Comparison of ENCODE assay signal across 9 cellular contexts in the genomic region with DNA sequence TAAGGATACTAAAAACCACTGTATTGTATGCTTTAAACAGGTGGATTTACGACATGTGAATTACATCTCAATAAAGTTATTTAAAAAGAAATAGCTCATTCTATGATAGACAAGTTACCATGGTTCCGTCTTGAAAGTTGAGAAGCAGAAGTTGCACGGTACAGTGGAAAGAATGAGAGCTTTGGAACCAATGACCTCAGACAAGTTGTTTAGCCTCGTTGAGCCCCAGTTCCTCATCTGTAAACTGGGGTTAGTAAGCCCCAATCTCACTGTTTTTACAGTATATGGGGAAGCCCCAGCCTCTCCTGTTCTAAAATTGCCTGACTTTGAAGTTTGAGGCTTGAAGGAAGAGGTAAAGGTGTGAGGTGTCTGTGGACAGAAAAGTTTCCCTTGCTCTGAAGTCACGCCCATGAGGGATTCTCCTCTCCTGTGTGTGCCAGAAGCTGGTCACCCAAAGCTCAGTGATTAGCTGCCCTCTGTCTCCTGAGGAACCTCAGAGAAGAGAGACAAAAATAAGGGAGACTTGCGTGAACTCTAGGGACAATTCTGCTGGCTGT. TPM values are rescaled to one million over a fixed set of nuclear protein-coding genes. Genes with fewer than 3 reads are reported as not detected.
A peak's percentile ranks its signal among the peaks of the same experiment; 100 is the strongest.
DNase-seq lines count a peak whose midpoint lies in the region; ATAC-seq and TF ChIP-seq lines count a peak whose summit lies in the region.
"Had no signal": no experiment of that assay in that cellular context is flagged by ENCODE, and none has a peak within 500 bp of the region (broad histone marks: within the 10 kb centered on the region; RNA-seq: fewer than 3 reads in every experiment).

No MANE protein-coding gene starts in this region.

- H3K4me3 ChIP-seq in CD8-positive, alpha-beta T cell (ENCODE audit: low read depth, low read length), result no peak overlapping the region
- H3K4me3 ChIP-seq: lung had no signal

- peak; percentile 93 for ATAC-seq in CD8-positive, alpha-beta T cell
- peak; percentile 75 for ATAC-seq in HG03521 (IDR thresholded peaks at IDR 0.05; ENCODE audit: unreplicated experiment)
- ATAC-seq in stimulated activated effector memory CD8-positive, alpha-beta T cell treated with anti-CD3 and anti-CD28 coated beads, Interleukin-12 subunit alpha, Interleukin-12 subunit beta, amount 100 ng/mL, for 72 hours, result peak; percentile 91

- CTCF ChIA-PET in CD8-positive, alpha-beta T cell (lab: Charles Lee), result interaction anchor here (0.5 to 12.0 kb wide), 4 partner anchors 273 to 555 kb away, joined by 3 to 201 read pairs (median 4); no protein-coding TSS in a partner anchor

- peaks cover 6% of the 10 kb centered on the region for H3K36me3 Mint-ChIP-seq in CD8-positive, alpha-beta T cell
- H3K36me3 Mint-ChIP-seq in stimulated activated effector memory CD8-positive, alpha-beta T cell treated with anti-CD3 and anti-CD28 coated beads, Interleukin-12 subunit alpha, Interleukin-12 subunit beta, amount 100 ng/mL, for 72 hours, result no peaks in the 10 kb centered on the region

- H3K27ac Mint-ChIP-seq in CD8-positive, alpha-beta T cell, result peak overlapping the region; percentile 66
- H3K27ac Mint-ChIP-seq in stimulated activated effector memory CD8-positive, alpha-beta T cell treated with anti-CD3 and anti-CD28 coated beads, Interleukin-12 subunit alpha, Interleukin-12 subunit beta, amount 100 ng/mL, for 72 hours, result peak overlapping the region; percentile 91

- intact Hi-C loops in CD8-positive, alpha-beta T cell (cut with DNase I, micrococcal nuclease), result no loop called here

- no peaks in the 10 kb centered on the region for H3K27me3 ChIP-seq in CD8-positive, alpha-beta T cell (ENCODE audit: insufficient read depth, low read length)

- POLR2A ChIA-PET in CD8-positive, alpha-beta T cell (lab: Charles Lee), result interaction anchor here (1.1 kb wide), 1 partner anchor 15 kb away, joined by 3 read pairs; no protein-coding TSS in a partner anchor

- no peak for TF ChIP-seq CTCF in CD8-positive, alpha-beta T cell (IDR thresholded peaks at IDR 0.05)
- no peak for TF ChIP-seq CTCF in GM20000 (IDR thresholded peaks at IDR 0.05; ENCODE audit: extremely low read depth, missing control alignments)

- H3K4me1 Mint-ChIP-seq in CD8-positive, alpha-beta T cell (ENCODE audit: low read depth), result peaks cover 43% of the 10 kb centered on the region
- H3K4me1 Mint-ChIP-seq in stimulated activated effector memory CD8-positive, alpha-beta T cell treated with anti-CD3 and anti-CD28 coated beads, Interleukin-12 subunit alpha, Interleukin-12 subunit beta, amount 100 ng/mL, for 72 hours, result peaks cover 44% of the 10 kb centered on the region

- H3K9me3 Mint-ChIP-seq in CD8-positive, alpha-beta T cell, result no peaks in the 10 kb centered on the region
- no peaks in the 10 kb centered on the region for H3K9me3 Mint-ChIP-seq in stimulated activated effector memory CD8-positive, alpha-beta T cell treated with anti-CD3 and anti-CD28 coated beads, Interleukin-12 subunit alpha, Interleukin-12 subunit beta, amount 100 ng/mL, for 72 hours

- H3K9me3 ChIP-seq in CD8-positive, alpha-beta T cell (ENCODE audit: low read length), result no peaks in the 10 kb centered on the region

- H3K4me3 Mint-ChIP-seq in CD8-positive, alpha-beta T cell, result peak overlapping the region; percentile 20
- H3K4me3 Mint-ChIP-seq in stimulated activated effector memory CD8-positive, alpha-beta T cell treated with anti-CD3 and anti-CD28 coated beads, Interleukin-12 subunit alpha, Interleukin-12 subunit beta, amount 100 ng/mL, for 72 hours, result peak overlapping the region; percentile 52

- DNase-seq in CD8-positive, alpha-beta T cell, result peak in 2 of 7 experiments; percentile 20 to 36
- DNase-seq in GM20000 (ENCODE audit: low spot score) (peak; percentile 72), NCI-H2196 (lab: John Stamatoyannopoulos, UW; ENCODE audit: unreplicated experiment) (no peak), inferior parietal cortex (ENCODE audit: extremely low spot score) (no peak), midbrain (lab: John Stamatoyannopoulos, UW) (no peak)
- DNase-seq in activated T-cell treated with anti-CD3 and anti-CD28 coated beads, Interleukin-2, amount 50 U/mL, for 48 hours, result peak; percentile 68 to 69
- peak in 1 of 2 donors; percentile 69 for DNase-seq in stimulated activated effector memory CD8-positive, alpha-beta T cell treated with anti-CD3 and anti-CD28 coated beads, Interleukin-12 subunit alpha, Interleukin-12 subunit beta, amount 100 ng/mL, for 72 hours (ENCODE audit: low spot score in 2 of 2)

- H3K27ac ChIP-seq in CD8-positive, alpha-beta T cell (ENCODE audit: low read depth, low read length), result no peak overlapping the region

- H3K36me3 ChIP-seq in CD8-positive, alpha-beta T cell (ENCODE audit: insufficient read depth, low read length), result no peaks in the 10 kb centered on the region

- H3K4me1 ChIP-seq in CD8-positive, alpha-beta T cell (ENCODE audit: insufficient read depth, low read length), result peaks cover 29% of the 10 kb centered on the region

- H3K27me3 Mint-ChIP-seq in CD8-positive, alpha-beta T cell (ENCODE audit: low read depth), result no peaks in the 10 kb centered on the region

RNA-seq across cellular contexts. Expression of a gene that starts 10.0 kb away (rescaled TPM):
- total RNA-seq in CD8-positive, alpha-beta T cell, result 1 to 10 TPM; 1.5 to 2.0 TPM

RNA-seq across cellular contexts. Expression of a gene that starts 32.9 kb away (rescaled TPM):
- total RNA-seq in CD8-positive, alpha-beta T cell, result 10 to 100 TPM in 1 of 2 experiments, 1 to 10 TPM in 1; 9.9 to 10.6 TPM

RNA-seq across cellular contexts. Expression of a gene that starts 36.3 kb away (rescaled TPM):
- 10 to 100 TPM; 70.2 to 73.4 TPM for total RNA-seq in CD8-positive, alpha-beta T cell

Comparison
In these comparisons a context has a peak if more than half of its experiments do, and no peak if none do; other contexts are left out.
1. DNase-seq: peak in GM20000 (single experiment) and activated T-cell treated with anti-CD3 and anti-CD28 coated beads, Interleukin-2, amount 50 U/mL, for 48 hours (2 of 2); none in NCI-H2196 (single experiment), inferior parietal cortex (single experiment) and midbrain (single experiment).
2. Peak in every context shown above with its lines, with median percentiles within 50 percentile points of each other: ATAC-seq.